Comparison of ENCODE assay signal across 14 cellular contexts in genomic region chr3:61687206-61687605, GRCh38.
"Had no signal": no experiment of that assay in that cellular context is flagged by ENCODE, and none has a peak within 500 bp of the region (broad histone marks: within the 10 kb centered on the region; RNA-seq: fewer than 3 reads in every experiment).

No MANE protein-coding gene starts in this region.

- DNase-seq: activated CD4-positive, alpha-beta memory T cell treated with anti-CD3 and anti-CD28 coated beads, Interleukin-2, amount 10 ng/mL, durations not matched to agents 7 days and 5 days; activated CD4-positive, alpha-beta T cell treated with anti-CD3 and anti-CD28 coated beads for 48 hours; activated CD4-positive, CD25-positive, alpha-beta regulatory T cell; activated CD8-positive, alpha-beta memory T cell treated with anti-CD3 and anti-CD28 coated beads, Interleukin-2, amount 10 ng/mL, durations not matched to agents 7 days and 5 days; activated naive CD4-positive, alpha-beta T cell treated with Interleukin-2 at 50 U/mL for 16 hours; activated naive CD8-positive, alpha-beta T cell treated with anti-CD3 and anti-CD28 coated beads, Interleukin-2, amount 10 ng/mL, durations not matched to agents 7 days and 5 days; effector CD4-positive, alpha-beta T cell; midbrain; nephron progenitor cell; right cardiac atrium; stimulated activated CD4-positive, alpha-beta T cell treated with anti-CD3 and anti-CD28 coated beads, Interleukin-2, amount 100 ng/mL, for 48 hours; uterus had no signal

- H3K9me3 ChIP-seq: tibial nerve, uterus had no signal

- ATAC-seq: activated CD8-positive, alpha-beta memory T cell treated with anti-CD3 and anti-CD28 coated beads, Interleukin-2, amount 10 ng/mL, durations not matched to agents 7 days and 5 days had no signal

- H3K27ac ChIP-seq: tibial nerve, uterus had no signal

- FAIRE-seq: islet of Langerhans had no signal

- H3K27me3 ChIP-seq: tibial nerve, uterus had no signal

- H3K4me1 ChIP-seq: uterus had no signal

- H3K4me3 ChIP-seq: tibial nerve, uterus had no signal

- H3K36me3 ChIP-seq: tibial nerve, uterus had no signal
